Comparison of ENCODE assay signal across 26 cellular contexts in genomic region chr6:100568255-100568654, GRCh38.
"Had no signal": no experiment of that assay in that cellular context is flagged by ENCODE, and none has a peak within 500 bp of the region (broad histone marks: within the 10 kb centered on the region; RNA-seq: fewer than 3 reads in every experiment).

No MANE protein-coding gene starts in this region.

- H3K27ac Mint-ChIP-seq: naive thymus-derived CD8-positive, alpha-beta T cell; nephron progenitor cell; stimulated activated memory B cell treated with anti-CD40 and anti-IgM and Interleukin-4, amounts not matched to agents 10 μg/mL and 1 μg/mL and 100 μg/mL, for 72 hours had no signal

- H3K4me1 Mint-ChIP-seq: naive thymus-derived CD8-positive, alpha-beta T cell; nephron progenitor cell had no signal

- ATAC-seq: foreskin keratinocyte; gastroesophageal sphincter; heart left ventricle; left cardiac atrium; left lung; naive thymus-derived CD8-positive, alpha-beta T cell; psoas muscle; right cardiac atrium; stimulated activated memory B cell treated with anti-CD40 and anti-IgM and Interleukin-4, amounts not matched to agents 10 μg/mL and 1 μg/mL and 100 μg/mL, for 72 hours; stimulated activated naive CD8-positive, alpha-beta T cell treated with anti-CD3 and anti-CD28 coated beads, Interleukin-15, Interleukin-2, amounts not matched to agents 100 U/mL and 50 U/mL, for 24 hours had no signal

- H3K9me3 Mint-ChIP-seq: nephron progenitor cell had no signal

- H3K4me2 ChIP-seq: hepatocyte had no signal

- H2AFZ ChIP-seq: hepatocyte had no signal

- H3K9me3 ChIP-seq: esophagus muscularis mucosa, gastroesophageal sphincter, ovary, psoas muscle, testis, tibial artery, upper lobe of left lung, uterus had no signal

- H3K79me2 ChIP-seq: hepatocyte had no signal

- H3K36me3 ChIP-seq: ovary, uterus had no signal

- H3K27me3 Mint-ChIP-seq: naive thymus-derived CD8-positive, alpha-beta T cell; stimulated activated memory B cell treated with anti-CD40 and anti-IgM and Interleukin-4, amounts not matched to agents 10 μg/mL and 1 μg/mL and 100 μg/mL, for 72 hours had no signal

- H3K4me3 Mint-ChIP-seq: naive thymus-derived CD8-positive, alpha-beta T cell; nephron progenitor cell; stimulated activated memory B cell treated with anti-CD40 and anti-IgM and Interleukin-4, amounts not matched to agents 10 μg/mL and 1 μg/mL and 100 μg/mL, for 72 hours had no signal

- H3K27ac ChIP-seq: coronary artery, esophagus muscularis mucosa, foreskin keratinocyte, gastroesophageal sphincter, heart left ventricle, hepatocyte, left lung, ovary, psoas muscle, skin epidermis, spleen, testis, tibial artery, upper lobe of left lung, uterus had no signal

- H3K4me3 ChIP-seq: coronary artery, esophagus muscularis mucosa, gastroesophageal sphincter, heart left ventricle, hepatocyte, left lung, ovary, psoas muscle, skin epidermis, spleen, testis, tibial artery, upper lobe of left lung, uterus had no signal

- H3K27me3 ChIP-seq: esophagus muscularis mucosa, foreskin keratinocyte, gastroesophageal sphincter, heart left ventricle, hepatocyte, left lung, ovary, spleen, testis, tibial artery, upper lobe of left lung, uterus had no signal

- H3K4me1 ChIP-seq: esophagus muscularis mucosa, foreskin keratinocyte, gastroesophageal sphincter, heart left ventricle, left lung, psoas muscle, spleen, testis, tibial artery, upper lobe of left lung, uterus had no signal

- DNase-seq: dermis blood vessel endothelial cell; effector memory CD4-positive, alpha-beta T cell; heart left ventricle; left cardiac atrium; left lung; naive thymus-derived CD8-positive, alpha-beta T cell; nephron progenitor cell; nucleus accumbens; ovary; psoas muscle; stimulated activated CD4-positive, alpha-beta T cell treated with anti-CD3 and anti-CD28 coated beads, Interleukin-4, amount 100 ng/mL, for 4 hours; stimulated activated naive CD8-positive, alpha-beta T cell treated with anti-CD3 and anti-CD28 coated beads, Interleukin-15, Interleukin-2, amounts not matched to agents 100 U/mL and 50 U/mL, for 24 hours; substantia nigra; testis; upper lobe of left lung; uterus had no signal
